In genomic region chr9:107007361-107007760, GRCh38 we compare ENCODE assay signal across 18 cellular contexts.
"Had no signal": no experiment of that assay in that cellular context is flagged by ENCODE, and none has a peak within 500 bp of the region (broad histone marks: within the 10 kb centered on the region; RNA-seq: fewer than 3 reads in every experiment).

No MANE protein-coding gene starts in this region.

- H3K27me3 ChIP-seq: cardiac muscle cell, hepatocyte, sigmoid colon, spleen had no signal

- H3K27me3 Mint-ChIP-seq: activated CD4-positive, alpha-beta memory T cell treated with anti-CD3 and anti-CD28 coated beads, Interleukin-2, amount 10 ng/mL, durations not matched to agents 7 days and 5 days; activated CD8-positive, alpha-beta memory T cell treated with anti-CD3 and anti-CD28 coated beads, Interleukin-2, amount 10 ng/mL, durations not matched to agents 7 days and 5 days; effector memory CD8-positive, alpha-beta T cell had no signal

- DNase-seq: activated CD4-positive, alpha-beta memory T cell treated with anti-CD3 and anti-CD28 coated beads, Interleukin-2, amount 10 ng/mL, durations not matched to agents 7 days and 5 days; activated CD4-positive, alpha-beta T cell treated with anti-CD3 and anti-CD28 coated beads for 4 hours; activated CD8-positive, alpha-beta memory T cell treated with anti-CD3 and anti-CD28 coated beads, Interleukin-2, amount 10 ng/mL, durations not matched to agents 7 days and 5 days; activated naive CD8-positive, alpha-beta T cell treated with anti-CD3 and anti-CD28 coated beads for 36 hours; amniotic stem cell; dermis blood vessel endothelial cell; effector memory CD8-positive, alpha-beta T cell; islet precursor cell; left colon; lower lobe of right lung; natural killer cell; nucleus accumbens; sigmoid colon; spleen; stimulated activated naive B cell treated with anti-CD40 and anti-IgM and Interleukin-4, amounts not matched to agents 10 μg/mL and 1 μg/mL and 100 μg/mL, for 72 hours; T-helper 2 cell had no signal

- H3K4me1 Mint-ChIP-seq: activated CD4-positive, alpha-beta memory T cell treated with anti-CD3 and anti-CD28 coated beads, Interleukin-2, amount 10 ng/mL, durations not matched to agents 7 days and 5 days; activated CD8-positive, alpha-beta memory T cell treated with anti-CD3 and anti-CD28 coated beads, Interleukin-2, amount 10 ng/mL, durations not matched to agents 7 days and 5 days; activated naive CD8-positive, alpha-beta T cell treated with anti-CD3 and anti-CD28 coated beads for 36 hours; natural killer cell had no signal

- H3K4me2 ChIP-seq: hepatocyte had no signal

- H2AFZ ChIP-seq: hepatocyte had no signal

- ATAC-seq: activated CD8-positive, alpha-beta memory T cell treated with anti-CD3 and anti-CD28 coated beads, Interleukin-2, amount 10 ng/mL, durations not matched to agents 7 days and 5 days; effector memory CD8-positive, alpha-beta T cell; left colon; lower lobe of right lung; natural killer cell; stimulated activated naive B cell treated with anti-CD40 and anti-IgM and Interleukin-4, amounts not matched to agents 10 μg/mL and 1 μg/mL and 100 μg/mL, for 72 hours had no signal

- H3K36me3 Mint-ChIP-seq: activated CD8-positive, alpha-beta memory T cell treated with anti-CD3 and anti-CD28 coated beads, Interleukin-2, amount 10 ng/mL, durations not matched to agents 7 days and 5 days; activated naive CD8-positive, alpha-beta T cell treated with anti-CD3 and anti-CD28 coated beads for 36 hours; natural killer cell; stimulated activated naive B cell treated with anti-CD40 and anti-IgM and Interleukin-4, amounts not matched to agents 10 μg/mL and 1 μg/mL and 100 μg/mL, for 72 hours had no signal

- H3K4me3 ChIP-seq: cardiac muscle cell, hepatocyte, lower lobe of right lung, sigmoid colon, spleen had no signal

- H3K9me3 ChIP-seq: lower lobe of right lung, sigmoid colon had no signal

- H3K27ac Mint-ChIP-seq: activated CD4-positive, alpha-beta memory T cell treated with anti-CD3 and anti-CD28 coated beads, Interleukin-2, amount 10 ng/mL, durations not matched to agents 7 days and 5 days; activated CD8-positive, alpha-beta memory T cell treated with anti-CD3 and anti-CD28 coated beads, Interleukin-2, amount 10 ng/mL, durations not matched to agents 7 days and 5 days; activated naive CD8-positive, alpha-beta T cell treated with anti-CD3 and anti-CD28 coated beads for 36 hours; effector memory CD8-positive, alpha-beta T cell; natural killer cell; stimulated activated naive B cell treated with anti-CD40 and anti-IgM and Interleukin-4, amounts not matched to agents 10 μg/mL and 1 μg/mL and 100 μg/mL, for 72 hours had no signal

- H3K79me2 ChIP-seq: hepatocyte had no signal

- H3K27ac ChIP-seq: cardiac muscle cell, hepatocyte, lower lobe of right lung, sigmoid colon, spleen had no signal

- H3K4me3 Mint-ChIP-seq: activated CD4-positive, alpha-beta memory T cell treated with anti-CD3 and anti-CD28 coated beads, Interleukin-2, amount 10 ng/mL, durations not matched to agents 7 days and 5 days; activated CD8-positive, alpha-beta memory T cell treated with anti-CD3 and anti-CD28 coated beads, Interleukin-2, amount 10 ng/mL, durations not matched to agents 7 days and 5 days; activated naive CD8-positive, alpha-beta T cell treated with anti-CD3 and anti-CD28 coated beads for 36 hours; effector memory CD8-positive, alpha-beta T cell; natural killer cell; stimulated activated naive B cell treated with anti-CD40 and anti-IgM and Interleukin-4, amounts not matched to agents 10 μg/mL and 1 μg/mL and 100 μg/mL, for 72 hours had no signal

- H3K4me1 ChIP-seq: lower lobe of right lung, sigmoid colon, spleen had no signal
